Comparison of ENCODE assay signal across 6 cellular contexts in genomic region chr4:683982-684571, GRCh38. TPM values are rescaled to one million over a fixed set of nuclear protein-coding genes. Genes with fewer than 3 reads are reported as not detected.
A peak's percentile ranks its signal among the peaks of the same experiment; 100 is the strongest.
DNase-seq lines count a peak whose midpoint lies in the region; ATAC-seq and TF ChIP-seq lines count a peak whose summit lies in the region.

No MANE protein-coding gene starts in this region.

- H3K4me1 Mint-ChIP-seq in activated naive CD8-positive, alpha-beta T cell treated with anti-CD3 and anti-CD28 coated beads, Interleukin-2, amount 50 U/mL, for 24 hours, result peaks cover 9% of the 10 kb centered on the region

- peak; percentile 5 for ATAC-seq in activated naive CD8-positive, alpha-beta T cell treated with anti-CD3 and anti-CD28 coated beads, Interleukin-2, amount 50 U/mL, for 24 hours
- ATAC-seq in left lobe of liver, result peak; percentile 14

- H3K4me3 Mint-ChIP-seq in activated naive CD8-positive, alpha-beta T cell treated with anti-CD3 and anti-CD28 coated beads, Interleukin-2, amount 50 U/mL, for 24 hours, result no peak overlapping the region

- peaks cover 7% of the 10 kb centered on the region for H3K27me3 Mint-ChIP-seq in activated naive CD8-positive, alpha-beta T cell treated with anti-CD3 and anti-CD28 coated beads, Interleukin-2, amount 50 U/mL, for 24 hours

- peak; percentile 82 for TF ChIP-seq CTCF in C4-2B (conservative IDR thresholded peaks at IDR 0.05)

- DNase-seq in Kasumi-1 (lab: John Stamatoyannopoulos, UW) (peak; percentile 73 to 76), left lobe of liver (ENCODE audit: low spot score) (no peak), NCI-H1105 (lab: John Stamatoyannopoulos, UW) (no peak)
- DNase-seq in activated naive CD8-positive, alpha-beta T cell treated with anti-CD3 and anti-CD28 coated beads, Interleukin-2, amount 50 U/mL, for 24 hours, result peak; percentile 45
- DNase-seq in activated CD4-positive, CD25-positive, alpha-beta regulatory T cell (lab: John Stamatoyannopoulos, UW), result no peak

- no peak overlapping the region for H3K27ac Mint-ChIP-seq in activated naive CD8-positive, alpha-beta T cell treated with anti-CD3 and anti-CD28 coated beads, Interleukin-2, amount 50 U/mL, for 24 hours

- no peaks in the 10 kb centered on the region for H3K36me3 Mint-ChIP-seq in activated naive CD8-positive, alpha-beta T cell treated with anti-CD3 and anti-CD28 coated beads, Interleukin-2, amount 50 U/mL, for 24 hours (ENCODE audit: low read depth)

- H3K9me3 Mint-ChIP-seq in activated naive CD8-positive, alpha-beta T cell treated with anti-CD3 and anti-CD28 coated beads, Interleukin-2, amount 50 U/mL, for 24 hours, result no peaks in the 10 kb centered on the region

- H3K27ac ChIP-seq in C4-2B, result no peak overlapping the region

RNA-seq across cellular contexts. Expression of gene SLC49A3, which starts 4.9 kb away (rescaled TPM):
- total RNA-seq in left lobe of liver, result 7.6 TPM

RNA-seq across cellular contexts. Expression of gene MYL5, which starts 9.7 kb away (rescaled TPM):
- 7.4 TPM for total RNA-seq in left lobe of liver

RNA-seq across cellular contexts. Expression of gene ATP5ME, which starts 10.0 kb away (rescaled TPM):
- 203 TPM for total RNA-seq in left lobe of liver

RNA-seq across cellular contexts. Expression of gene PCGF3, which starts 21.6 kb away (rescaled TPM):
- 16.6 TPM for total RNA-seq in left lobe of liver

RNA-seq across cellular contexts. Expression of gene PDE6B, which starts 58.7 kb away (rescaled TPM):
- total RNA-seq in left lobe of liver, result 0.83 TPM

Comparison
In these comparisons a context has a peak if more than half of its experiments do, and no peak if none do; other contexts are left out.
1. DNase-seq: peak in Kasumi-1 (2 of 2) and activated naive CD8-positive, alpha-beta T cell treated with anti-CD3 and anti-CD28 coated beads, Interleukin-2, amount 50 U/mL, for 24 hours (single experiment); none in left lobe of liver (single experiment), NCI-H1105 (single experiment) and activated CD4-positive, CD25-positive, alpha-beta regulatory T cell (0 of 4).